In genomic region chrX:1877780-1878179, GRCh38 we compare ENCODE assay signal across 2 cellular contexts.
TF ChIP-seq lines count a peak whose summit lies in the region.

No MANE protein-coding gene starts in this region.

TF ChIP-seq in SK-N-SH, 30 proteins besides CTCF, POLR2A, EP300 and RAD21 (continued from another document):
- no peak for TF ChIP-seq GABPA (IDR thresholded peaks at IDR 0.05; ENCODE audit: low read depth)
- no peak for TF ChIP-seq FOSL2 (IDR thresholded peaks at IDR 0.05; ENCODE audit: borderline replicate concordance, low read depth)
- no peak for TF ChIP-seq TCF12 (IDR thresholded peaks at IDR 0.05)
- TF ChIP-seq TAF1 (IDR thresholded peaks at IDR 0.05; ENCODE audit: borderline replicate concordance, low read depth, low read length): no peak

TF ChIP-seq in SK-N-SH treated with all-trans-retinoic acid at 6 μM for 48 hours, 23 proteins besides CTCF, POLR2A, EP300 and RAD21 (continued from another document):
- TF ChIP-seq, protein P1, sequence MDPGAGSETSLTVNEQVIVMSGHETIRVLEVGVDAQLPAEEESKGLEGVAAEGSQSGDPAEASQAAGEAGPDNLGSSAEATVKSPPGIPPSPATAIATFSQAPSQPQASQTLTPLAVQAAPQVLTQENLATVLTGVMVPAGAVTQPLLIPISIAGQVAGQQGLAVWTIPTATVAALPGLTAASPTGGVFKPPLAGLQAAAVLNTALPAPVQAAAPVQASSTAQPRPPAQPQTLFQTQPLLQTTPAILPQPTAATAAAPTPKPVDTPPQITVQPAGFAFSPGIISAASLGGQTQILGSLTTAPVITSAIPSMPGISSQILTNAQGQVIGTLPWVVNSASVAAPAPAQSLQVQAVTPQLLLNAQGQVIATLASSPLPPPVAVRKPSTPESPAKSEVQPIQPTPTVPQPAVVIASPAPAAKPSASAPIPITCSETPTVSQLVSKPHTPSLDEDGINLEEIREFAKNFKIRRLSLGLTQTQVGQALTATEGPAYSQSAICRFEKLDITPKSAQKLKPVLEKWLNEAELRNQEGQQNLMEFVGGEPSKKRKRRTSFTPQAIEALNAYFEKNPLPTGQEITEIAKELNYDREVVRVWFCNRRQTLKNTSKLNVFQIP (CRISPR knock-in tag; IDR thresholded peaks at IDR 0.05; ENCODE audit: borderline replicate concordance, low read depth): no peak
- TF ChIP-seq, protein P2, sequence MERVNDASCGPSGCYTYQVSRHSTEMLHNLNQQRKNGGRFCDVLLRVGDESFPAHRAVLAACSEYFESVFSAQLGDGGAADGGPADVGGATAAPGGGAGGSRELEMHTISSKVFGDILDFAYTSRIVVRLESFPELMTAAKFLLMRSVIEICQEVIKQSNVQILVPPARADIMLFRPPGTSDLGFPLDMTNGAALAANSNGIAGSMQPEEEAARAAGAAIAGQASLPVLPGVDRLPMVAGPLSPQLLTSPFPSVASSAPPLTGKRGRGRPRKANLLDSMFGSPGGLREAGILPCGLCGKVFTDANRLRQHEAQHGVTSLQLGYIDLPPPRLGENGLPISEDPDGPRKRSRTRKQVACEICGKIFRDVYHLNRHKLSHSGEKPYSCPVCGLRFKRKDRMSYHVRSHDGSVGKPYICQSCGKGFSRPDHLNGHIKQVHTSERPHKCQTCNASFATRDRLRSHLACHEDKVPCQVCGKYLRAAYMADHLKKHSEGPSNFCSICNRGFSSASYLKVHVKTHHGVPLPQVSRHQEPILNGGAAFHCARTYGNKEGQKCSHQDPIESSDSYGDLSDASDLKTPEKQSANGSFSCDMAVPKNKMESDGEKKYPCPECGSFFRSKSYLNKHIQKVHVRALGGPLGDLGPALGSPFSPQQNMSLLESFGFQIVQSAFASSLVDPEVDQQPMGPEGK (CRISPR knock-in tag; IDR thresholded peaks at IDR 0.05; ENCODE audit: borderline replicate concordance): no peak
- TF ChIP-seq GLIS3 (CRISPR knock-in tag; IDR thresholded peaks at IDR 0.05): no peak
- TF ChIP-seq TOX (CRISPR knock-in tag; IDR thresholded peaks at IDR 0.05; ENCODE audit: borderline replicate concordance): no peak
- TF ChIP-seq CSDC2 (CRISPR knock-in tag; IDR thresholded peaks at IDR 0.05): no peak
- TF ChIP-seq ZC3H10 (CRISPR knock-in tag; IDR thresholded peaks at IDR 0.05): no peak
- no peak for TF ChIP-seq ZNF8 (CRISPR knock-in tag; IDR thresholded peaks at IDR 0.05)
- no peak for TF ChIP-seq ARNTL (CRISPR knock-in tag; IDR thresholded peaks at IDR 0.05; ENCODE audit: borderline replicate concordance, low read depth)
- TF ChIP-seq SNAI2 (CRISPR knock-in tag; IDR thresholded peaks at IDR 0.05): no peak
- TF ChIP-seq ISL1 (CRISPR knock-in tag; IDR thresholded peaks at IDR 0.05): no peak
- no peak for TF ChIP-seq CSRNP3 (CRISPR knock-in tag; IDR thresholded peaks at IDR 0.05)
- TF ChIP-seq ESRRG (CRISPR knock-in tag; IDR thresholded peaks at IDR 0.05): no peak
- TF ChIP-seq TCF4 (CRISPR knock-in tag; IDR thresholded peaks at IDR 0.05; ENCODE audit: borderline replicate concordance): no peak
- no peak for TF ChIP-seq ZFP3 (CRISPR knock-in tag; IDR thresholded peaks at IDR 0.05)
- TF ChIP-seq PPARA (CRISPR knock-in tag; IDR thresholded peaks at IDR 0.05; ENCODE audit: borderline replicate concordance): no peak
TF ChIP-seq in SK-N-SH treated with all-trans-retinoic acid at 6 μM for 48 hours: peak in this region for 0.
